Comparison of ENCODE assay signal across 25 cellular contexts in the genomic region with DNA sequence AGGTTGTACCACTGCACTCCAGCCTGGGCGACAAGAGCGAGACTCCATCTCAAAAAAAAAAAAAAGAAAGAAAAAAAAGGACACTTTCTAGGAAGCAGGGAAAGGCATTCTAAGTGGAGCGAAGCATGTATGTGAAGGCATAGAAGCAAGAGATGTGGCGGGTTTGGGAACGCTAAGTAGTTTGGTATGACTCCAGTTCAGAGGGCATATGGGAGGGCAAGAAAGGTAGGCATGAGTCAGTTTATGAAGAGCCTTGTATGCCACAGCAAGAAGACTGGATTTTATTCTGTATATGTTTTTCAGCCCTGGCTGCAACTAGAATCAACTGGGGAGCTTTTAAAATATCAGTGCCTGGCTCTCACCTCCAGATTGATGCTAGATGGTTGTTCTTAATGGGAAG. TPM values are rescaled to one million over a fixed set of nuclear protein-coding genes. Genes with fewer than 3 reads are reported as not detected.
DNase-seq lines count a peak whose midpoint lies in the region; ATAC-seq, FAIRE-seq and TF ChIP-seq lines count a peak whose summit lies in the region.
"Had no signal": no experiment of that assay in that cellular context is flagged by ENCODE, and none has a peak within 500 bp of the region (broad histone marks: within the 10 kb centered on the region; RNA-seq: fewer than 3 reads in every experiment).

No MANE protein-coding gene starts in this region.

- peak overlapping the region; percentile 59 for H3K9ac ChIP-seq in HCT116 (ENCODE audit: low read length)
- no peak overlapping the region for H3K9ac ChIP-seq in smooth muscle cell (ENCODE audit: low read depth)

- H4K20me1 ChIP-seq in HCT116 (ENCODE audit: insufficient read depth), result no peaks in the 10 kb centered on the region
- no peaks in the 10 kb centered on the region for H4K20me1 ChIP-seq in smooth muscle cell (ENCODE audit: low read depth)

- H3K27me3 ChIP-seq in HCT116 (ENCODE audit: insufficient read depth, low read length) (no peaks in the 10 kb centered on the region), smooth muscle cell (ENCODE audit: low read depth) (no peaks in the 10 kb centered on the region)
- H3K27me3 ChIP-seq: thyroid gland had no signal

- H3K79me2 ChIP-seq in HCT116 (ENCODE audit: insufficient read depth, low read length) (peaks cover 24% of the 10 kb centered on the region), smooth muscle cell (ENCODE audit: low read depth) (peaks cover 14% of the 10 kb centered on the region)

- TF ChIP-seq CTCF in HCT116 (IDR thresholded peaks at IDR 0.05 in 2 of 3, conservative IDR thresholded peaks at IDR 0.05 in 1 of 3; ENCODE audit: borderline replicate concordance in 1 of 3, insufficient read depth in 1 of 3, low read depth in 2 of 3, low read length in 2 of 3) (no peak), smooth muscle cell (IDR thresholded peaks at IDR 0.05; ENCODE audit: borderline replicate concordance, insufficient read depth, poor library complexity, severe bottlenecking) (no peak)

- intact Hi-C loops in HCT116 (cut with micrococcal nuclease), result no loop called here

- no peak for TF ChIP-seq POLR2A in HCT116 (IDR thresholded peaks at IDR 0.05; ENCODE audit: borderline replicate concordance, extremely low read depth, insufficient read depth, insufficient read length)

- no peaks in the 10 kb centered on the region for H3K36me3 ChIP-seq in HCT116 (ENCODE audit: control insufficient read depth in 1 of 2, insufficient read depth in 2 of 2, low read length in 2 of 2)
- H3K36me3 ChIP-seq in smooth muscle cell (ENCODE audit: low read depth), result no peaks in the 10 kb centered on the region
- H3K36me3 ChIP-seq: thyroid gland had no signal

- ATAC-seq in HCT116, result no peak
- ATAC-seq: activated CD4-positive, CD25-positive, alpha-beta regulatory T cell treated with anti-CD3 and anti-CD28 coated beads, Interleukin-2, amount 50 U/mL, for 24 hours; activated CD8-positive, alpha-beta T cell treated with anti-CD3 and anti-CD28 coated beads for 36 hours; activated naive CD8-positive, alpha-beta T cell treated with anti-CD3 and anti-CD28 coated beads, Interleukin-2, amount 50 U/mL, for 24 hours; GM12878; stimulated activated memory B cell treated with anti-CD40 and anti-IgM and Interleukin-4, amounts not matched to agents 10 μg/mL and 1 μg/mL and 100 μg/mL, for 72 hours had no signal

- FAIRE-seq in RCC 7860 (lab: Jason Lieb, UNC), result no peak
- FAIRE-seq: GM12878, small intestine had no signal

- RAD21 ChIA-PET in HCT116 (lab: Charles Lee; ENCODE audit: low non-redundant PET in 1 of 2, low total read pairs in 2 of 2, uncharacterized antibody in 2 of 2, unreplicated experiment in 2 of 2), result no interaction called here

- H3K9me2 ChIP-seq in HCT116 (ENCODE audit: insufficient read depth), result no peaks in the 10 kb centered on the region

- 96% methylated on average over 5 of the region's 5 CpGs for WGBS in smooth muscle cell (ENCODE audit: low lambda C conversion rate)

- peak overlapping the region; percentile 66 for H3K4me2 ChIP-seq in HCT116 (ENCODE audit: low read length)
- H3K4me2 ChIP-seq in smooth muscle cell, result no peak overlapping the region

- H2AFZ ChIP-seq in HCT116 (ENCODE audit: low read depth, low read length, poor library complexity, severe bottlenecking) (no peak overlapping the region), smooth muscle cell (ENCODE audit: low read depth) (no peak overlapping the region)

- CTCF ChIA-PET in HCT116 (lab: Charles Lee), result no interaction called here

- H3K9me3 ChIP-seq in HCT116 (ENCODE audit: control insufficient read depth in 1 of 2, insufficient read depth in 1 of 2, low read depth in 1 of 2, low read length in 2 of 2) (no peaks in the 10 kb centered on the region), smooth muscle cell (replicated peaks; ENCODE audit: low read depth) (no peaks in the 10 kb centered on the region)
- H3K9me3 ChIP-seq: thyroid gland had no signal

- H3K4me3 ChIP-seq in HCT116 (replicated peaks in 1 of 2; ENCODE audit: low read depth in 1 of 2, low read length in 2 of 2) (peak overlapping the region in 1 of 2 experiments; percentile 34; a peak in 2 of 4 replicates), smooth muscle cell (no peak overlapping the region)
- H3K4me3 ChIP-seq: GM12878, lung, thyroid gland had no signal

- no TSS peak for BruUV-seq in HCT116 (replicated peaks; lab: Mats Ljungman, UMichigan)

- POLR2A ChIA-PET in HCT116 (lab: Charles Lee), result interaction anchor here (1.6 to 2.4 kb wide), 2 partner anchors 9 to 87 kb away, joined by 3 to 7 read pairs; a partner anchor contains a TSS

- H3K27ac ChIP-seq in HCT116 (ENCODE audit: low read depth, low read length), result peak overlapping the region; percentile 93
- peak overlapping the region; percentile 91 for H3K27ac ChIP-seq in epithelial cell of prostate
- peak overlapping the region; percentile 50 for H3K27ac ChIP-seq in smooth muscle cell (ENCODE audit: low read depth)
- H3K27ac ChIP-seq: thyroid gland had no signal

- no peak for TF ChIP-seq RAD21 in HCT116 (IDR thresholded peaks at IDR 0.05; ENCODE audit: low read depth)

- peak; percentile 42 for DNase-seq in HCT116 (ENCODE audit: low read depth, low spot score)
- peak; percentile 57 for DNase-seq in RCC 7860 (ENCODE audit: low spot score)
- no peak for DNase-seq in epithelial cell of prostate (ENCODE audit: low read depth, low spot score)
- DNase-seq in smooth muscle cell (lab: John Stamatoyannopoulos, UW; ENCODE audit: unreplicated experiment), result no peak
- DNase-seq in activated CD4-positive, alpha-beta T cell treated with anti-CD3 and anti-CD28 coated beads for 48 hours, result no peak
- DNase-seq in NCI-H69 (lab: John Stamatoyannopoulos, UW), result no peak
- DNase-seq in cerebellar nuclear complex (lab: John Stamatoyannopoulos, UW), result no peak
- DNase-seq: activated CD8-positive, alpha-beta T cell treated with anti-CD3 and anti-CD28 coated beads for 36 hours; activated effector memory CD4-positive, alpha-beta T cell treated with anti-CD3 and anti-CD28 coated beads, Interleukin-2, amount 50 U/mL, for 16 hours; activated naive CD8-positive, alpha-beta T cell treated with anti-CD3 and anti-CD28 coated beads, Interleukin-2, amount 50 U/mL, for 24 hours; activated T-cell treated with anti-CD3 and anti-CD28 coated beads for 4 hours; AML-193; CD8-positive, alpha-beta memory T cell; cortex of kidney; hippocampal formation; NCI-H510A; small intestine; thyroid gland had no signal

- peaks cover 27% of the 10 kb centered on the region for H3F3A ChIP-seq in smooth muscle cell (ENCODE audit: low read depth)

- H3K4me1 ChIP-seq in HCT116 (ENCODE audit: control insufficient read depth in 1 of 2, insufficient read depth in 2 of 2, low read length in 2 of 2) (peaks cover 31 to 72% of the 10 kb centered on the region in 2 experiments), smooth muscle cell (ENCODE audit: low read depth) (peaks cover under 1% of the 10 kb centered on the region)

TF ChIP-seq in HCT116, 20 proteins besides CTCF, POLR2A, EP300 and RAD21:
- TF ChIP-seq EZH2phosphoT487 (IDR thresholded peaks at IDR 0.05; ENCODE audit: borderline replicate concordance) (no peak), FOSL1 (IDR thresholded peaks at IDR 0.05; ENCODE audit: low read depth) (no peak), SRF (IDR thresholded peaks at IDR 0.05; ENCODE audit: low read depth) (no peak), SIN3A (IDR thresholded peaks at IDR 0.05; ENCODE audit: low read depth) (no peak)
- TF ChIP-seq, protein P1, sequence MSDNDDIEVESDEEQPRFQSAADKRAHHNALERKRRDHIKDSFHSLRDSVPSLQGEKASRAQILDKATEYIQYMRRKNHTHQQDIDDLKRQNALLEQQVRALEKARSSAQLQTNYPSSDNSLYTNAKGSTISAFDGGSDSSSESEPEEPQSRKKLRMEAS (IDR thresholded peaks at IDR 0.05), result no peak

RNA-seq across cellular contexts. Expression of a gene that starts 4.4 kb away (rescaled TPM):
- total RNA-seq in HCT116 (2021; ENCODE audit: unreplicated experiment), result 91.3 TPM
- polyA plus RNA-seq in HCT116 (2012), result 157 and 159 TPM in 2 replicates
- total RNA-seq in smooth muscle cell, result 57.0 and 109 TPM in 2 replicates
- 101 and 104 TPM in 2 replicates for polyA plus RNA-seq in smooth muscle cell

RNA-seq across cellular contexts. Expression of a gene that starts 13.4 kb away (rescaled TPM):
- total RNA-seq in HCT116 (2021; ENCODE audit: unreplicated experiment), result 355 TPM
- polyA plus RNA-seq in HCT116 (2012), result 375 and 408 TPM in 2 replicates
- total RNA-seq in smooth muscle cell, result 7.8 and 17.4 TPM in 2 replicates
- 17.2 and 18.7 TPM in 2 replicates for polyA plus RNA-seq in smooth muscle cell

RNA-seq across cellular contexts. Expression of a gene that starts 17.4 kb away (rescaled TPM):
- total RNA-seq in HCT116 (2021; ENCODE audit: unreplicated experiment) (36.0 TPM), smooth muscle cell (61.4 and 75.2 TPM in 2 replicates)
- 45.6 and 50.9 TPM in 2 replicates for polyA plus RNA-seq in HCT116 (2012)
- polyA plus RNA-seq in smooth muscle cell, result 76.3 and 77.4 TPM in 2 replicates

RNA-seq across cellular contexts. Expression of a gene that starts 17.5 kb away (rescaled TPM):
- total RNA-seq in HCT116 (2021; ENCODE audit: unreplicated experiment) (43.0 TPM), smooth muscle cell (12.3 and 20.8 TPM in 2 replicates)
- 12.7 and 14.5 TPM in 2 replicates for polyA plus RNA-seq in HCT116 (2012)
- 9.0 and 13.6 TPM in 2 replicates for polyA plus RNA-seq in smooth muscle cell

RNA-seq across cellular contexts. Expression of a gene that starts 34.6 kb away (rescaled TPM):
- total RNA-seq in HCT116 (2021; ENCODE audit: unreplicated experiment) (not detected), smooth muscle cell (not detected in 2 replicates)
- polyA plus RNA-seq in HCT116 (2012), result 0.11 and 0.16 TPM in 2 replicates
- polyA plus RNA-seq in smooth muscle cell, result not detected in 2 replicates
- total RNA-seq: activated CD8-positive, alpha-beta T cell treated with anti-CD3 and anti-CD28 coated beads for 36 hours; CD8-positive, alpha-beta memory T cell; GM12878; LHCN-M2; pulmonary artery endothelial cell; RPMI7951 had no signal
- polyA plus RNA-seq: CD8-positive, alpha-beta memory T cell; GM12878; small intestine had no signal

Comparison
In these comparisons a context has a peak if more than half of its experiments do, and no peak if none do; other contexts are left out.
1. DNase-seq: peak in HCT116 (single experiment) and RCC 7860 (single experiment); none in epithelial cell of prostate (single experiment), smooth muscle cell (single experiment), activated CD4-positive, alpha-beta T cell treated with anti-CD3 and anti-CD28 coated beads for 48 hours (single experiment), NCI-H69 (single experiment) and cerebellar nuclear complex (0 of 2).
2. RNA of a gene that starts 13.4 kb away (total RNA-seq): 355 TPM in HCT116 (single experiment); 7.8 to 17.4 TPM in smooth muscle cell; every median in the first group is over 10 times any median in the second.
3. Peak in every context shown above with its lines, with median percentiles within 50 percentile points of each other: H3K27ac ChIP-seq.